Comparison of ENCODE assay signal across 8 cellular contexts in genomic region chr19:58326914-58327726, GRCh38. TPM values are rescaled to one million over a fixed set of nuclear protein-coding genes. Genes with fewer than 3 reads are reported as not detected.
DNase-seq lines count a peak whose midpoint lies in the region; ATAC-seq and TF ChIP-seq lines count a peak whose summit lies in the region.

ZSCAN22 (plus strand) TSS chr19:58326994; CDS start chr19:58334803, 7,809 bp downstream.

- peak within 1 kb of the TSS; percentile 85 to 98 (median 94) for H3K27ac ChIP-seq in esophagus squamous epithelium
- H3K27ac ChIP-seq in muscle layer of duodenum (ENCODE audit: low read length): peak within 1 kb of the TSS; percentile 85

- DNase-seq in DMS53 treated with DMSO at 0.1 percent for 48 hours (lab: John Stamatoyannopoulos, UW; ENCODE audit: unreplicated experiment) (peak; percentile 84), OCI-M2 (lab: John Stamatoyannopoulos, UW; ENCODE audit: unreplicated experiment) (peak; percentile 98), esophagus squamous epithelium (lab: John Stamatoyannopoulos, UW) (peak; percentile 83)
- DNase-seq in activated T-cell treated with anti-CD3 and anti-CD28 coated beads, Interleukin-2, amount 50 U/mL, for 1 hour: peak; percentile 86
- DNase-seq in stimulated activated CD8-positive, alpha-beta memory T cell treated with anti-CD3 and anti-CD28 coated beads, Interleukin-7, amount 100 ng/mL, for 1 hour (ENCODE audit: low read depth in 2 of 2): peak; percentile 76 to 77

- TF ChIP-seq POLR2A in esophagus squamous epithelium (IDR thresholded peaks at IDR 0.05): peak in 1 of 4 donors; percentile 56

- H3K36me3 ChIP-seq in esophagus squamous epithelium (peaks cover 0 to 1% (median 0%) of the 10 kb centered on the region in 3 donors), muscle layer of duodenum (ENCODE audit: control insufficient read depth in 1 of 2, insufficient read depth in 2 of 2, low read length in 2 of 2) (peaks cover 0 to 2% of the 10 kb centered on the region in 2 donors)

- peak in 1 of 6 experiments; percentile 3 for TF ChIP-seq CTCF in esophagus squamous epithelium (IDR thresholded peaks at IDR 0.05)

- H3K9me3 ChIP-seq in esophagus squamous epithelium (no peaks in the 10 kb centered on the region), muscle layer of duodenum (ENCODE audit: control insufficient read depth in 1 of 2, low read length in 2 of 2) (no peaks in the 10 kb centered on the region)

- H3K4me1 ChIP-seq in esophagus squamous epithelium: peaks cover 15 to 38% (median 21%) of the 10 kb centered on the region in 3 donors
- peaks cover 6 to 22% of the 10 kb centered on the region in 2 donors for H3K4me1 ChIP-seq in muscle layer of duodenum (ENCODE audit: control insufficient read depth in 1 of 2, insufficient read depth in 2 of 2, low read length in 2 of 2)

- no peaks in the 10 kb centered on the region for H3K27me3 ChIP-seq in esophagus squamous epithelium
- H3K27me3 ChIP-seq in muscle layer of duodenum (ENCODE audit: low read depth, low read length): no peaks in the 10 kb centered on the region

- intact Hi-C loops in esophagus squamous epithelium (cut with DNase I): no loop called here

- H3K4me3 ChIP-seq in esophagus squamous epithelium: peak within 1 kb of the TSS; percentile 64 to 96 (median 82)
- H3K4me3 ChIP-seq in muscle layer of duodenum (ENCODE audit: low read depth in 1 of 2, low read length in 2 of 2): peak within 1 kb of the TSS; percentile 84 to 98

- WGBS in esophagus squamous epithelium, 2 donors: 0% methylated on average over 16 to 43 of the region's 62 CpGs

- TF ChIP-seq RAD21 in Ishikawa (IDR thresholded peaks at IDR 0.05; ENCODE audit: low read depth): no peak

- TF ChIP-seq EP300 in Ishikawa (IDR thresholded peaks at IDR 0.05; ENCODE audit: borderline replicate concordance): peak; percentile 38; the same call in 1 of the 2 replicates

- ATAC-seq in GM21619 (IDR thresholded peaks at IDR 0.05; ENCODE audit: unreplicated experiment): peak; percentile 88

TF ChIP-seq in Ishikawa, 13 proteins besides CTCF, POLR2A, EP300 and RAD21:
- TF ChIP-seq CREB1 (IDR thresholded peaks at IDR 0.05; ENCODE audit: low read depth) (peak; percentile 87), FOXM1 (IDR thresholded peaks at IDR 0.05; ENCODE audit: borderline replicate concordance, low read depth) (no peak), TCF12 (IDR thresholded peaks at IDR 0.05; ENCODE audit: low read depth) (peak; percentile 76; the same call in 1 of the 2 replicates), EGR1 (IDR thresholded peaks at IDR 0.05) (0 out of 2 replicates have a peak, but pooled peaks have one; percentile 11), TEAD4 (IDR thresholded peaks at IDR 0.05) (peak; percentile 50), TAF1 (IDR thresholded peaks at IDR 0.05; ENCODE audit: low read depth) (peak; percentile 79), REST (IDR thresholded peaks at IDR 0.05; ENCODE audit: low read depth) (no peak), CEBPB (IDR thresholded peaks at IDR 0.05) (no peak), NFIC (IDR thresholded peaks at IDR 0.05) (peak; percentile 38; the same call in 1 of the 2 replicates), MAX (IDR thresholded peaks at IDR 0.05) (peak; percentile 91), YY1 (IDR thresholded peaks at IDR 0.05; ENCODE audit: low read depth) (peak; percentile 80), ZBTB7A (IDR thresholded peaks at IDR 0.05; ENCODE audit: low read depth) (0 out of 2 replicates have a peak, but pooled peaks have one; percentile 36)
- TF ChIP-seq, protein P1, sequence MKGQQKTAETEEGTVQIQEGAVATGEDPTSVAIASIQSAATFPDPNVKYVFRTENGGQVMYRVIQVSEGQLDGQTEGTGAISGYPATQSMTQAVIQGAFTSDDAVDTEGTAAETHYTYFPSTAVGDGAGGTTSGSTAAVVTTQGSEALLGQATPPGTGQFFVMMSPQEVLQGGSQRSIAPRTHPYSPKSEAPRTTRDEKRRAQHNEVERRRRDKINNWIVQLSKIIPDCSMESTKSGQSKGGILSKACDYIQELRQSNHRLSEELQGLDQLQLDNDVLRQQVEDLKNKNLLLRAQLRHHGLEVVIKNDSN (IDR thresholded peaks at IDR 0.05): peak; percentile 73
TF ChIP-seq in Ishikawa: peak in this region for 10.

RNA-seq across cellular contexts. Expression of gene ZSCAN22, which starts in this region (rescaled TPM):
- 1 to 10 TPM; 2.2 to 3.2 (median 2.9) TPM for total RNA-seq in esophagus squamous epithelium

Comparison
In these comparisons a context has a peak if more than half of its experiments do, and no peak if none do; other contexts are left out.
1. Peak in every context shown above with its lines: DNase-seq, ATAC-seq, H3K4me3 ChIP-seq and H3K27ac ChIP-seq.